Comparison of ENCODE assay signal across 39 cellular contexts in genomic region chrX:4175221-4175620, GRCh38.
"Had no signal": no experiment of that assay in that cellular context is flagged by ENCODE, and none has a peak within 500 bp of the region (broad histone marks: within the 10 kb centered on the region; RNA-seq: fewer than 3 reads in every experiment).

No MANE protein-coding gene starts in this region.

- H3K4me3 Mint-ChIP-seq: activated naive CD4-positive, alpha-beta T cell treated with anti-CD3 and anti-CD28 coated beads for 36 hours; activated naive CD4-positive, alpha-beta T cell treated with anti-CD3 and anti-CD28 coated beads, Interleukin-2, amount 10 ng/mL, durations not matched to agents 7 days and 5 days; activated naive CD4-positive, alpha-beta T cell treated with anti-CD3 and anti-CD28 coated beads, Interleukin-2, amount 50 U/mL, for 24 hours; activated naive CD8-positive, alpha-beta T cell; activated naive CD8-positive, alpha-beta T cell treated with anti-CD3 and anti-CD28 coated beads for 36 hours; activated naive CD8-positive, alpha-beta T cell treated with anti-CD3 and anti-CD28 coated beads, Interleukin-2, amount 10 ng/mL, durations not matched to agents 7 days and 5 days; activated naive CD8-positive, alpha-beta T cell treated with anti-CD3 and anti-CD28 coated beads, Interleukin-2, amount 50 U/mL, for 24 hours; activated T-cell treated with anti-CD3 and anti-CD28 coated beads, Interleukin-2, amount 50 U/mL, for 24 hours; activated T-cell treated with anti-CD3 and anti-CD28 coated beads, Interleukin-2, amount 50 U/mL, for 4 hours; activated T-cell treated with anti-CD3 and anti-CD28 coated beads, Interleukin-2, amount 50 U/mL, for 72 hours; activated T-helper 1 cell treated with anti-CD3 and anti-CD28 coated beads, Interleukin-12 subunit alpha, Interleukin-12 subunit beta, Interleukin-2, Interleukin-4 antibody, amounts not matched to agents 30 ng/mL and 10 ng/mL and 1 ng/mL, durations not matched to agents 14 hours and 24 hours and 36 hours; activated T-helper 17 cell treated with anti-CD3 and anti-CD28 coated beads, Interleukin-2, amount 50 U/mL, for 72 hours; brain; central memory CD8-positive, alpha-beta T cell had no signal

- H3K27ac Mint-ChIP-seq: activated naive CD4-positive, alpha-beta T cell treated with anti-CD3 and anti-CD28 coated beads for 36 hours; activated naive CD4-positive, alpha-beta T cell treated with anti-CD3 and anti-CD28 coated beads, Interleukin-2, amount 10 ng/mL, durations not matched to agents 7 days and 5 days; activated naive CD4-positive, alpha-beta T cell treated with anti-CD3 and anti-CD28 coated beads, Interleukin-2, amount 50 U/mL, for 24 hours; activated naive CD4-positive, alpha-beta T cell treated with anti-CD3 and anti-CD28 coated beads, Interleukin-2, amount 50 U/mL, for 72 hours; activated naive CD8-positive, alpha-beta T cell; activated naive CD8-positive, alpha-beta T cell treated with anti-CD3 and anti-CD28 coated beads for 36 hours; activated naive CD8-positive, alpha-beta T cell treated with anti-CD3 and anti-CD28 coated beads, Interleukin-2, amount 10 ng/mL, durations not matched to agents 7 days and 5 days; activated naive CD8-positive, alpha-beta T cell treated with anti-CD3 and anti-CD28 coated beads, Interleukin-2, amount 50 U/mL, for 24 hours; activated T-cell treated with anti-CD3 and anti-CD28 coated beads, Interleukin-2, amount 50 U/mL, for 24 hours; activated T-cell treated with anti-CD3 and anti-CD28 coated beads, Interleukin-2, amount 50 U/mL, for 72 hours; activated T-helper 1 cell treated with anti-CD3 and anti-CD28 coated beads, Interleukin-12 subunit alpha, Interleukin-12 subunit beta, Interleukin-2, Interleukin-4 antibody, amounts not matched to agents 30 ng/mL and 10 ng/mL and 1 ng/mL, durations not matched to agents 14 hours and 24 hours and 36 hours; activated T-helper 17 cell treated with anti-CD3 and anti-CD28 coated beads, Interleukin-2, amount 50 U/mL, for 72 hours; activated T-helper 2 cell treated with anti-CD3 and anti-CD28 coated beads, Interferon-gamma antibody, Interleukin-2, Interleukin-4, amounts not matched to agents 10 μg/mL and 5 μg/mL and 100 μg/mL, durations not matched to agents 14 hours and 24 hours and 36 hours; brain had no signal

- H3K9me3 ChIP-seq: adrenal gland, ascending aorta, body of pancreas had no signal

- H3K4me1 Mint-ChIP-seq: activated naive CD4-positive, alpha-beta T cell treated with anti-CD3 and anti-CD28 coated beads, Interleukin-2, amount 10 ng/mL, durations not matched to agents 7 days and 5 days; activated naive CD4-positive, alpha-beta T cell treated with anti-CD3 and anti-CD28 coated beads, Interleukin-2, amount 50 U/mL, for 24 hours; activated naive CD8-positive, alpha-beta T cell treated with anti-CD3 and anti-CD28 coated beads for 36 hours; activated naive CD8-positive, alpha-beta T cell treated with anti-CD3 and anti-CD28 coated beads, Interleukin-2, amount 10 ng/mL, durations not matched to agents 7 days and 5 days; activated naive CD8-positive, alpha-beta T cell treated with anti-CD3 and anti-CD28 coated beads, Interleukin-2, amount 50 U/mL, for 24 hours; activated T-helper 17 cell treated with anti-CD3 and anti-CD28 coated beads, Interleukin-2, amount 50 U/mL, for 72 hours; central memory CD8-positive, alpha-beta T cell had no signal

- DNase-seq: activated effector memory CD4-positive, alpha-beta T cell treated with anti-CD3 and anti-CD28 coated beads, Interleukin-2, amount 50 U/mL, for 16 hours; activated effector memory CD4-positive, alpha-beta T cell treated with Interleukin-2 at 50 U/mL for 16 hours; activated gamma-delta T cell; activated gamma-delta T cell treated with Interleukin-2 at 50 U/mL for 16 hours; activated naive CD4-positive, alpha-beta T cell; activated naive CD4-positive, alpha-beta T cell treated with anti-CD3 and anti-CD28 coated beads for 36 hours; activated naive CD4-positive, alpha-beta T cell treated with anti-CD3 and anti-CD28 coated beads, Interleukin-2, amount 10 ng/mL, durations not matched to agents 7 days and 5 days; activated naive CD4-positive, alpha-beta T cell treated with anti-CD3 and anti-CD28 coated beads, Interleukin-2, amount 50 U/mL, for 16 hours; activated naive CD4-positive, alpha-beta T cell treated with Interleukin-2 at 50 U/mL for 16 hours; activated naive CD8-positive, alpha-beta T cell treated with anti-CD3 and anti-CD28 coated beads for 36 hours; activated naive CD8-positive, alpha-beta T cell treated with anti-CD3 and anti-CD28 coated beads, Interleukin-2, amount 10 ng/mL, durations not matched to agents 7 days and 5 days; activated naive CD8-positive, alpha-beta T cell treated with anti-CD3 and anti-CD28 coated beads, Interleukin-2, amount 50 U/mL, for 24 hours; activated T-cell treated with anti-CD3 and anti-CD28 coated beads, Interleukin-2, amount 50 U/mL, for 1 hour; activated T-cell treated with anti-CD3 and anti-CD28 coated beads, Interleukin-2, amount 50 U/mL, for 24 hours; activated T-cell treated with anti-CD3 and anti-CD28 coated beads, Interleukin-2, amount 50 U/mL, for 4 hours; activated T-cell treated with anti-CD3 and anti-CD28 coated beads, Interleukin-2, amount 50 U/mL, for 48 hours; activated T-cell treated with anti-CD3 and anti-CD28 coated beads, Interleukin-2, amount 50 U/mL, for 72 hours; adrenal gland; amniotic stem cell; amygdala; anterior cingulate cortex; aorta; body of pancreas; brain microvascular endothelial cell; caudate nucleus; central memory CD4-positive, alpha-beta T cell; cerebellar nuclear complex had no signal

- H3K36me3 Mint-ChIP-seq: activated naive CD4-positive, alpha-beta T cell treated with anti-CD3 and anti-CD28 coated beads, Interleukin-2, amount 10 ng/mL, durations not matched to agents 7 days and 5 days; activated naive CD4-positive, alpha-beta T cell treated with anti-CD3 and anti-CD28 coated beads, Interleukin-2, amount 50 U/mL, for 24 hours; activated naive CD4-positive, alpha-beta T cell treated with anti-CD3 and anti-CD28 coated beads, Interleukin-2, amount 50 U/mL, for 72 hours; activated naive CD8-positive, alpha-beta T cell; activated naive CD8-positive, alpha-beta T cell treated with anti-CD3 and anti-CD28 coated beads for 36 hours; activated naive CD8-positive, alpha-beta T cell treated with anti-CD3 and anti-CD28 coated beads, Interleukin-2, amount 10 ng/mL, durations not matched to agents 7 days and 5 days; brain had no signal

- H3K27ac ChIP-seq: adrenal gland, ascending aorta, body of pancreas, brain microvascular endothelial cell, breast epithelium, cardiac muscle cell had no signal

- H3K9me3 Mint-ChIP-seq: activated naive CD4-positive, alpha-beta T cell treated with anti-CD3 and anti-CD28 coated beads for 36 hours; activated naive CD4-positive, alpha-beta T cell treated with anti-CD3 and anti-CD28 coated beads, Interleukin-2, amount 50 U/mL, for 24 hours; activated naive CD4-positive, alpha-beta T cell treated with anti-CD3 and anti-CD28 coated beads, Interleukin-2, amount 50 U/mL, for 72 hours; activated naive CD8-positive, alpha-beta T cell treated with anti-CD3 and anti-CD28 coated beads for 36 hours; activated naive CD8-positive, alpha-beta T cell treated with anti-CD3 and anti-CD28 coated beads, Interleukin-2, amount 10 ng/mL, durations not matched to agents 7 days and 5 days; activated T-cell treated with anti-CD3 and anti-CD28 coated beads, Interleukin-2, amount 50 U/mL, for 4 hours; activated T-helper 1 cell treated with anti-CD3 and anti-CD28 coated beads, Interleukin-12 subunit alpha, Interleukin-12 subunit beta, Interleukin-2, Interleukin-4 antibody, amounts not matched to agents 30 ng/mL and 10 ng/mL and 1 ng/mL, durations not matched to agents 14 hours and 24 hours and 36 hours; activated T-helper 17 cell treated with anti-CD3 and anti-CD28 coated beads, Interleukin-2, amount 50 U/mL, for 72 hours; central memory CD8-positive, alpha-beta T cell had no signal

- H3K4me3 ChIP-seq: adrenal gland, ascending aorta, body of pancreas, breast epithelium, cardiac muscle cell had no signal

- H3K27me3 Mint-ChIP-seq: activated naive CD4-positive, alpha-beta T cell treated with anti-CD3 and anti-CD28 coated beads, Interleukin-2, amount 10 ng/mL, durations not matched to agents 7 days and 5 days; activated naive CD4-positive, alpha-beta T cell treated with anti-CD3 and anti-CD28 coated beads, Interleukin-2, amount 50 U/mL, for 24 hours; activated naive CD8-positive, alpha-beta T cell; activated naive CD8-positive, alpha-beta T cell treated with anti-CD3 and anti-CD28 coated beads for 36 hours; activated naive CD8-positive, alpha-beta T cell treated with anti-CD3 and anti-CD28 coated beads, Interleukin-2, amount 10 ng/mL, durations not matched to agents 7 days and 5 days; activated naive CD8-positive, alpha-beta T cell treated with anti-CD3 and anti-CD28 coated beads, Interleukin-2, amount 50 U/mL, for 24 hours; activated T-cell treated with anti-CD3 and anti-CD28 coated beads, Interleukin-2, amount 50 U/mL, for 24 hours; activated T-helper 17 cell treated with anti-CD3 and anti-CD28 coated beads, Interleukin-2, amount 50 U/mL, for 72 hours; central memory CD8-positive, alpha-beta T cell had no signal

- FAIRE-seq: bronchial epithelial cell had no signal

- H3K4me1 ChIP-seq: adrenal gland, ascending aorta, body of pancreas, breast epithelium had no signal

- H3K36me3 ChIP-seq: adrenal gland, ascending aorta, brain microvascular endothelial cell, breast epithelium, cardiac muscle cell had no signal

- H3K27me3 ChIP-seq: adrenal gland, ascending aorta, body of pancreas, brain microvascular endothelial cell, breast epithelium, cardiac muscle cell had no signal
